1 cellular context compared by ENCODE assay signal in the genomic region with DNA sequence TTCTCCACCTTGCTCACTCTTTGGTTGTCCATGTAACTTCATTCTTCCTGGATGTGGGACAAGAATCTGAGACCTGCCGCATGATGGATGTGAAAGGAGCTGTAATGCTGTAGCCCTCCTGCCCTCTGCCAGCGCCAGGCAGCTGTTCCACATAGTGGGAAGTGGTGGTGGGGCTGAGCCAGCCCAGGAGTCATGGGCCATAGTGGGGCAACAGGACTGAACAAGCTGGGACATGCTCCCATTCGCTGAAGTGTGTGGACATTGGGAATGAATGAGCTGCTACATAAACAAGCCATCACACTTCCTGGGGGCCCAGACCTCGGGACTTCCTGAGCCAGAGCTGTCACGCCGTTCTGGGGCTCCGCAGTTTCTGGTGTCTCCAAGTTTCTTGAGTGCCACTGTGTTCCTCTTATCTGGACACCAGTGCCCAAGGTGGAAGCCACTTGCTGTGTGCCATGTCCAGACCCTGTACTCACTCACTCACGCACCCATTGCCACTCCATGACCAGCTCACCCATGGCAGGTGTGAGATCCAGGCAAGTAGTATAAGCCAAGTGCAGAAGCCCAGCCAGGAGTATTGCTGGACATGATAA.
TF ChIP-seq lines count a peak whose summit lies in the region.

No MANE protein-coding gene starts in this region.

TF ChIP-seq in H1, 55 proteins besides CTCF, POLR2A, EP300 and RAD21 (continued from another document):
- no peak for TF ChIP-seq CTBP2 (IDR thresholded peaks at IDR 0.05; ENCODE audit: borderline replicate concordance, insufficient read depth, insufficient read length, low read length)
- no peak for TF ChIP-seq GABPA (IDR thresholded peaks at IDR 0.05; ENCODE audit: borderline replicate concordance, insufficient read depth, low read length)
- TF ChIP-seq SIN3A (conservative IDR thresholded peaks at IDR 0.05 in 1 of 2, IDR thresholded peaks at IDR 0.05 in 1 of 2; ENCODE audit: low read depth in 1 of 2, low read length in 2 of 2), result no peak
- no peak for TF ChIP-seq SRF (IDR thresholded peaks at IDR 0.05; ENCODE audit: low read depth, low read length)
- no peak for TF ChIP-seq KDM5A (IDR thresholded peaks at IDR 0.05; ENCODE audit: low read length)
- TF ChIP-seq, protein P1, sequence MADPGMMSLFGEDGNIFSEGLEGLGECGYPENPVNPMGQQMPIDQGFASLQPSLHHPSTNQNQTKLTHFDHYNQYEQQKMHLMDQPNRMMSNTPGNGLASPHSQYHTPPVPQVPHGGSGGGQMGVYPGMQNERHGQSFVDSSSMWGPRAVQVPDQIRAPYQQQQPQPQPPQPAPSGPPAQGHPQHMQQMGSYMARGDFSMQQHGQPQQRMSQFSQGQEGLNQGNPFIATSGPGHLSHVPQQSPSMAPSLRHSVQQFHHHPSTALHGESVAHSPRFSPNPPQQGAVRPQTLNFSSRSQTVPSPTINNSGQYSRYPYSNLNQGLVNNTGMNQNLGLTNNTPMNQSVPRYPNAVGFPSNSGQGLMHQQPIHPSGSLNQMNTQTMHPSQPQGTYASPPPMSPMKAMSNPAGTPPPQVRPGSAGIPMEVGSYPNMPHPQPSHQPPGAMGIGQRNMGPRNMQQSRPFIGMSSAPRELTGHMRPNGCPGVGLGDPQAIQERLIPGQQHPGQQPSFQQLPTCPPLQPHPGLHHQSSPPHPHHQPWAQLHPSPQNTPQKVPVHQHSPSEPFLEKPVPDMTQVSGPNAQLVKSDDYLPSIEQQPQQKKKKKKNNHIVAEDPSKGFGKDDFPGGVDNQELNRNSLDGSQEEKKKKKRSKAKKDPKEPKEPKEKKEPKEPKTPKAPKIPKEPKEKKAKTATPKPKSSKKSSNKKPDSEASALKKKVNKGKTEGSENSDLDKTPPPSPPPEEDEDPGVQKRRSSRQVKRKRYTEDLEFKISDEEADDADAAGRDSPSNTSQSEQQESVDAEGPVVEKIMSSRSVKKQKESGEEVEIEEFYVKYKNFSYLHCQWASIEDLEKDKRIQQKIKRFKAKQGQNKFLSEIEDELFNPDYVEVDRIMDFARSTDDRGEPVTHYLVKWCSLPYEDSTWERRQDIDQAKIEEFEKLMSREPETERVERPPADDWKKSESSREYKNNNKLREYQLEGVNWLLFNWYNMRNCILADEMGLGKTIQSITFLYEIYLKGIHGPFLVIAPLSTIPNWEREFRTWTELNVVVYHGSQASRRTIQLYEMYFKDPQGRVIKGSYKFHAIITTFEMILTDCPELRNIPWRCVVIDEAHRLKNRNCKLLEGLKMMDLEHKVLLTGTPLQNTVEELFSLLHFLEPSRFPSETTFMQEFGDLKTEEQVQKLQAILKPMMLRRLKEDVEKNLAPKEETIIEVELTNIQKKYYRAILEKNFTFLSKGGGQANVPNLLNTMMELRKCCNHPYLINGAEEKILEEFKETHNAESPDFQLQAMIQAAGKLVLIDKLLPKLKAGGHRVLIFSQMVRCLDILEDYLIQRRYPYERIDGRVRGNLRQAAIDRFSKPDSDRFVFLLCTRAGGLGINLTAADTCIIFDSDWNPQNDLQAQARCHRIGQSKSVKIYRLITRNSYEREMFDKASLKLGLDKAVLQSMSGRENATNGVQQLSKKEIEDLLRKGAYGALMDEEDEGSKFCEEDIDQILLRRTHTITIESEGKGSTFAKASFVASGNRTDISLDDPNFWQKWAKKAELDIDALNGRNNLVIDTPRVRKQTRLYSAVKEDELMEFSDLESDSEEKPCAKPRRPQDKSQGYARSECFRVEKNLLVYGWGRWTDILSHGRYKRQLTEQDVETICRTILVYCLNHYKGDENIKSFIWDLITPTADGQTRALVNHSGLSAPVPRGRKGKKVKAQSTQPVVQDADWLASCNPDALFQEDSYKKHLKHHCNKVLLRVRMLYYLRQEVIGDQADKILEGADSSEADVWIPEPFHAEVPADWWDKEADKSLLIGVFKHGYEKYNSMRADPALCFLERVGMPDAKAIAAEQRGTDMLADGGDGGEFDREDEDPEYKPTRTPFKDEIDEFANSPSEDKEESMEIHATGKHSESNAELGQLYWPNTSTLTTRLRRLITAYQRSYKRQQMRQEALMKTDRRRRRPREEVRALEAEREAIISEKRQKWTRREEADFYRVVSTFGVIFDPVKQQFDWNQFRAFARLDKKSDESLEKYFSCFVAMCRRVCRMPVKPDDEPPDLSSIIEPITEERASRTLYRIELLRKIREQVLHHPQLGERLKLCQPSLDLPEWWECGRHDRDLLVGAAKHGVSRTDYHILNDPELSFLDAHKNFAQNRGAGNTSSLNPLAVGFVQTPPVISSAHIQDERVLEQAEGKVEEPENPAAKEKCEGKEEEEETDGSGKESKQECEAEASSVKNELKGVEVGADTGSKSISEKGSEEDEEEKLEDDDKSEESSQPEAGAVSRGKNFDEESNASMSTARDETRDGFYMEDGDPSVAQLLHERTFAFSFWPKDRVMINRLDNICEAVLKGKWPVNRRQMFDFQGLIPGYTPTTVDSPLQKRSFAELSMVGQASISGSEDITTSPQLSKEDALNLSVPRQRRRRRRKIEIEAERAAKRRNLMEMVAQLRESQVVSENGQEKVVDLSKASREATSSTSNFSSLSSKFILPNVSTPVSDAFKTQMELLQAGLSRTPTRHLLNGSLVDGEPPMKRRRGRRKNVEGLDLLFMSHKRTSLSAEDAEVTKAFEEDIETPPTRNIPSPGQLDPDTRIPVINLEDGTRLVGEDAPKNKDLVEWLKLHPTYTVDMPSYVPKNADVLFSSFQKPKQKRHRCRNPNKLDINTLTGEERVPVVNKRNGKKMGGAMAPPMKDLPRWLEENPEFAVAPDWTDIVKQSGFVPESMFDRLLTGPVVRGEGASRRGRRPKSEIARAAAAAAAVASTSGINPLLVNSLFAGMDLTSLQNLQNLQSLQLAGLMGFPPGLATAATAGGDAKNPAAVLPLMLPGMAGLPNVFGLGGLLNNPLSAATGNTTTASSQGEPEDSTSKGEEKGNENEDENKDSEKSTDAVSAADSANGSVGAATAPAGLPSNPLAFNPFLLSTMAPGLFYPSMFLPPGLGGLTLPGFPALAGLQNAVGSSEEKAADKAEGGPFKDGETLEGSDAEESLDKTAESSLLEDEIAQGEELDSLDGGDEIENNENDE (IDR thresholded peaks at IDR 0.05; ENCODE audit: insufficient replicate concordance, low read length), result no peak
- TF ChIP-seq NANOG (IDR thresholded peaks at IDR 0.05; ENCODE audit: insufficient read depth, low read depth, low read length, poor library complexity, severe bottlenecking), result no peak
- no peak for TF ChIP-seq GTF2F1 (IDR thresholded peaks at IDR 0.05; ENCODE audit: borderline replicate concordance, low read depth, low read length)
- TF ChIP-seq ASH2L (IDR thresholded peaks at IDR 0.05; ENCODE audit: low read length), result no peak
- TF ChIP-seq JUND (IDR thresholded peaks at IDR 0.05; ENCODE audit: low read length), result no peak
- TF ChIP-seq TAF7 (optimal IDR thresholded peaks at IDR 0.05; ENCODE audit: borderline replicate concordance, low read depth, low read length), result no peak
- no peak for TF ChIP-seq BACH1 (IDR thresholded peaks at IDR 0.05; ENCODE audit: low read length)
- TF ChIP-seq POLR2AphosphoS5 (IDR thresholded peaks at IDR 0.05; ENCODE audit: low read depth, low read length), result no peak
